ENCODE assay signal across 19 cellular contexts in genomic region chr15:38846351-38846750, GRCh38.
A peak's percentile ranks its signal among the peaks of the same experiment; 100 is the strongest.
DNase-seq lines count a peak whose midpoint lies in the region; ATAC-seq, FAIRE-seq and TF ChIP-seq lines count a peak whose summit lies in the region.
"Had no signal": no experiment of that assay in that cellular context is flagged by ENCODE, and none has a peak within 500 bp of the region (broad histone marks: within the 10 kb centered on the region; RNA-seq: fewer than 3 reads in every experiment).

No MANE protein-coding gene starts in this region.

- H3K9ac ChIP-seq in smooth muscle cell (ENCODE audit: low read depth): no peak overlapping the region
- H3K9ac ChIP-seq: BLaER1 treated with 17β-estradiol and CSF1 and Interleukin-3, amounts not matched to agents 10 nM and 100 nM had no signal

- no peak overlapping the region for H3K4me2 ChIP-seq in smooth muscle cell
- H3K4me2 ChIP-seq: A549 had no signal

- TF ChIP-seq CTCF in fibroblast of villous mesenchyme (IDR thresholded peaks at IDR 0.05; ENCODE audit: insufficient read depth, low read depth, low read length): no peak
- no peak for TF ChIP-seq CTCF in smooth muscle cell (IDR thresholded peaks at IDR 0.05; ENCODE audit: borderline replicate concordance, insufficient read depth, poor library complexity, severe bottlenecking)
- TF ChIP-seq CTCF in omental fat pad (IDR thresholded peaks at IDR 0.05): no peak

- peak overlapping the region; percentile 61 for H2AFZ ChIP-seq in smooth muscle cell (ENCODE audit: low read depth)

- DNase-seq in EH (ENCODE audit: low read depth): peak; percentile 83
- DNase-seq in RPMI7951 (ENCODE audit: low read depth): peak; percentile 37
- peak; percentile 32 for DNase-seq in fibroblast of villous mesenchyme (ENCODE audit: low read depth)
- DNase-seq in smooth muscle cell (lab: John Stamatoyannopoulos, UW; ENCODE audit: unreplicated experiment): no peak
- DNase-seq in GM12892 (ENCODE audit: insufficient read length): no peak
- no peak for DNase-seq in RKO (ENCODE audit: low spot score)
- no peak for DNase-seq in omental fat pad (ENCODE audit: low spot score)
- DNase-seq: CD8-positive, alpha-beta T cell; Kasumi-1; NCI-H1092 treated with DMSO at 0.1 percent for 48 hours; NCI-H1694; NCI-H2081 treated with DMSO at 0.1 percent for 48 hours; NCI-H774; OCI-M1; RPMI8226; SHP77 treated with DMSO at 0.1 percent for 48 hours had no signal

- WGBS in smooth muscle cell (ENCODE audit: low lambda C conversion rate): 25% methylated on average over 2 of the region's 2 CpGs

- FAIRE-seq in GM12892 (lab: Jason Lieb, UNC): no peak
- FAIRE-seq: A549, D721Med had no signal

- peak overlapping the region; percentile 95 for H3K27ac ChIP-seq in smooth muscle cell (ENCODE audit: low read depth)
- H3K27ac ChIP-seq: A549; BLaER1 treated with 17β-estradiol and CSF1 and Interleukin-3, amounts not matched to agents 10 nM and 100 nM had no signal

- TF ChIP-seq POLR2A in GM12892 (IDR thresholded peaks at IDR 0.05; ENCODE audit: low read depth, low read length): no peak

- H3F3A ChIP-seq in smooth muscle cell (ENCODE audit: low read depth): peaks cover 15% of the 10 kb centered on the region

- H4K20me1 ChIP-seq in smooth muscle cell (ENCODE audit: low read depth): no peaks in the 10 kb centered on the region
- H4K20me1 ChIP-seq: BLaER1 treated with 17β-estradiol and CSF1 and Interleukin-3, amounts not matched to agents 10 nM and 100 nM had no signal

- H3K79me2 ChIP-seq in smooth muscle cell (ENCODE audit: low read depth): no peaks in the 10 kb centered on the region

- no peaks in the 10 kb centered on the region for H3K36me3 ChIP-seq in smooth muscle cell (ENCODE audit: low read depth)
- H3K36me3 ChIP-seq: BLaER1 treated with 17β-estradiol and CSF1 and Interleukin-3, amounts not matched to agents 10 nM and 100 nM had no signal

- no peak for ATAC-seq in omental fat pad (ENCODE audit: low FRiP score)
- ATAC-seq: A549; CD8-positive, alpha-beta T cell had no signal

- H3K4me1 ChIP-seq in smooth muscle cell (ENCODE audit: low read depth): peaks cover 28% of the 10 kb centered on the region

- H3K27me3 ChIP-seq in smooth muscle cell (ENCODE audit: low read depth): no peaks in the 10 kb centered on the region
- H3K27me3 ChIP-seq: BLaER1 treated with 17β-estradiol and CSF1 and Interleukin-3, amounts not matched to agents 10 nM and 100 nM had no signal

- H3K9me3 ChIP-seq in smooth muscle cell (replicated peaks; ENCODE audit: low read depth): no peaks in the 10 kb centered on the region
- H3K9me3 ChIP-seq: A549 had no signal

- no peak overlapping the region for H3K4me3 ChIP-seq in fibroblast of villous mesenchyme (ENCODE audit: low read depth, low read length)
- H3K4me3 ChIP-seq in smooth muscle cell: no peak overlapping the region
- H3K4me3 ChIP-seq: A549; BLaER1 treated with 17β-estradiol and CSF1 and Interleukin-3, amounts not matched to agents 10 nM and 100 nM had no signal

Comparison
In these comparisons a context has a peak if more than half of its experiments do, and no peak if none do; other contexts are left out.
1. DNase-seq: peak in EH (single experiment), RPMI7951 (single experiment) and fibroblast of villous mesenchyme (single experiment); none in smooth muscle cell (single experiment), GM12892 (single experiment), RKO (single experiment) and omental fat pad (single experiment).